26 cellular contexts compared by ENCODE assay signal in genomic region chr7:69254643-69255042, GRCh38.
DNase-seq lines count a peak whose midpoint lies in the region; ATAC-seq, FAIRE-seq and TF ChIP-seq lines count a peak whose summit lies in the region.
"Had no signal": no experiment of that assay in that cellular context is flagged by ENCODE, and none has a peak within 500 bp of the region (broad histone marks: within the 10 kb centered on the region; RNA-seq: fewer than 3 reads in every experiment).

No MANE protein-coding gene starts in this region.

- H3K4me1 Mint-ChIP-seq in WTC11 (peaks cover 6% of the 10 kb centered on the region; the same call in 1 of the 2 replicates), mesothelial cell of epicardium (peaks cover 3% of the 10 kb centered on the region)
- H3K4me1 Mint-ChIP-seq: CD4-positive, alpha-beta memory T cell; CD4-positive, CD25-positive, alpha-beta regulatory T cell; CD8-positive, alpha-beta memory T cell had no signal

- H3K9me3 Mint-ChIP-seq in WTC11, result peaks cover 6% of the 10 kb centered on the region
- peaks cover 14% of the 10 kb centered on the region for H3K9me3 Mint-ChIP-seq in mesothelial cell of epicardium

- no peak for TF ChIP-seq CTCF in HepG2 (CRISPR knock-in tag; IDR thresholded peaks at IDR 0.05)
- no peak for TF ChIP-seq CTCF in right lobe of liver (IDR thresholded peaks at IDR 0.05)
- TF ChIP-seq CTCF in WTC11 (IDR thresholded peaks at IDR 0.05), result no peak
- TF ChIP-seq CTCF in mesothelial cell of epicardium (IDR thresholded peaks at IDR 0.05; ENCODE audit: unreplicated experiment), result no peak

- BruUV-seq in HepG2 (replicated peaks; lab: Mats Ljungman, UMichigan), result no TSS peak

- peaks cover 85% of the 10 kb centered on the region for H3K27me3 Mint-ChIP-seq in WTC11 (ENCODE audit: low read depth)
- H3K27me3 Mint-ChIP-seq in mesothelial cell of epicardium (ENCODE audit: low read depth), result peaks cover 27% of the 10 kb centered on the region
- H3K27me3 Mint-ChIP-seq: CD4-positive, CD25-positive, alpha-beta regulatory T cell had no signal

- CTCF ChIA-PET in HepG2 (lab: Yijun Ruan, JAX; ENCODE audit: low intra/inter-chr PET ratio, low total read pairs), result no interaction called here
- CTCF ChIA-PET in HEK293T (lab: Yijun Ruan, JAX), result no interaction called here
- CTCF ChIA-PET in WTC11 (lab: Charles Lee), result no interaction called here

- H3K9ac ChIP-seq in HepG2 (ENCODE audit: insufficient read depth, low read depth, low read length), result no peak overlapping the region

- TF ChIP-seq RAD21 in HepG2 (CRISPR knock-in tag; IDR thresholded peaks at IDR 0.05), result no peak

- no peak for FAIRE-seq in HepG2 (lab: Jason Lieb, UNC)
- FAIRE-seq: A549, GM12878, GM12892, GM18507 had no signal

- H3K4me1 ChIP-seq in HepG2 (ENCODE audit: insufficient read depth, low read length) (no peaks in the 10 kb centered on the region), right lobe of liver (peaks cover 0 to 12% (median 5%) of the 10 kb centered on the region in 4 donors)
- H3K4me1 ChIP-seq: A549 had no signal

- H3K36me3 Mint-ChIP-seq in WTC11 (no peaks in the 10 kb centered on the region), mesothelial cell of epicardium (no peaks in the 10 kb centered on the region)
- H3K36me3 Mint-ChIP-seq: CD14-positive monocyte; CD4-positive, CD25-positive, alpha-beta regulatory T cell; CD8-positive, alpha-beta memory T cell had no signal

- H3K36me3 ChIP-seq in HepG2 (replicated peaks in 1 of 2; ENCODE audit: control insufficient read depth in 1 of 2, insufficient read depth in 2 of 2, low read length in 2 of 2) (no peaks in the 10 kb centered on the region), right lobe of liver (no peaks in the 10 kb centered on the region)

- H3K4me2 ChIP-seq in HepG2 (ENCODE audit: low read depth, low read length), result no peak overlapping the region
- H3K4me2 ChIP-seq: A549 had no signal

- H3K9me3 ChIP-seq in HepG2 (ENCODE audit: low read length) (peaks cover 63% of the 10 kb centered on the region), right lobe of liver (no peaks in the 10 kb centered on the region)
- H3K9me3 ChIP-seq: A549 had no signal

- H3K4me3 ChIP-seq in HepG2 (replicated peaks in 1 of 3; ENCODE audit: insufficient read depth in 1 of 3, low read depth in 2 of 3, low read length in 3 of 3), result no peak overlapping the region
- H3K4me3 ChIP-seq in right lobe of liver, result no peak overlapping the region
- H3K4me3 ChIP-seq: A549, GM12878 had no signal

- in situ Hi-C loops in HepG2 (cut with HindIII; ENCODE audit: extremely low pct_ligation_motif_present, low pct_unique_long_range_greater_than_20kb), result no loop called here

- TF ChIP-seq POLR2A in HepG2 (IDR thresholded peaks at IDR 0.05; ENCODE audit: insufficient read depth in 1 of 2, low read depth in 2 of 2, low read length in 2 of 2) (no peak), right lobe of liver (IDR thresholded peaks at IDR 0.05) (no peak)

- POLR2A ChIA-PET in HepG2 (lab: Yijun Ruan, JAX), result no interaction called here
- POLR2A ChIA-PET in HEK293T (lab: Yijun Ruan, JAX), result no interaction called here
- POLR2A ChIA-PET in WTC11 (lab: Charles Lee), result no interaction called here

- DNase-seq in HepG2 (ENCODE audit: low spot score) (no peak), right lobe of liver (no peak), HEK293T (ENCODE audit: extremely low spot score) (no peak), WTC11 (ENCODE audit: low spot score) (no peak), mesothelial cell of epicardium (ENCODE audit: low spot score in 2 of 2, unreplicated experiment in 2 of 2) (no peak)
- DNase-seq: AML-193; C1 segment of cervical spinal cord; CD4-positive, alpha-beta memory T cell; CD4-positive, CD25-positive, alpha-beta regulatory T cell; CD8-positive, alpha-beta memory T cell; COR-L47; DMS 273 treated with DMSO at 0.1 percent for 48 hours; DMS153; DMS53; DMS79; DND-41; EL; GDM1 had no signal

- H2AFZ ChIP-seq in HepG2 (ENCODE audit: low read length), result no peak overlapping the region

- H3K27ac ChIP-seq in HepG2 (ENCODE audit: extremely low read length, insufficient read depth, low read length), result no peak overlapping the region
- no peak overlapping the region for H3K27ac ChIP-seq in right lobe of liver
- H3K27ac ChIP-seq: 22Rv1, A549 had no signal

- intact Hi-C loops in HepG2 (cut with micrococcal nuclease; ENCODE audit: unreplicated experiment) (no loop called here), right lobe of liver (cut with DNase I) (no loop called here)

- H3K27ac Mint-ChIP-seq in WTC11 (no peak overlapping the region), mesothelial cell of epicardium (no peak overlapping the region)
- H3K27ac Mint-ChIP-seq: B cell; CD4-positive, alpha-beta memory T cell; CD4-positive, CD25-positive, alpha-beta regulatory T cell; CD8-positive, alpha-beta memory T cell had no signal

- H3K4me3 Mint-ChIP-seq in WTC11 (no peak overlapping the region), mesothelial cell of epicardium (no peak overlapping the region)
- H3K4me3 Mint-ChIP-seq: B cell; CD14-positive monocyte; CD4-positive, alpha-beta memory T cell; CD4-positive, CD25-positive, alpha-beta regulatory T cell; CD8-positive, alpha-beta memory T cell had no signal

- H3K27me3 ChIP-seq in HepG2 (ENCODE audit: control insufficient read depth in 1 of 2, insufficient read depth in 2 of 2, low read length in 2 of 2) (no peaks in the 10 kb centered on the region), right lobe of liver (no peaks in the 10 kb centered on the region)

- no peaks in the 10 kb centered on the region for H4K20me1 ChIP-seq in HepG2 (ENCODE audit: insufficient read depth, low read length)

- no peak for ATAC-seq in HepG2
- ATAC-seq in right lobe of liver, result no peak
- ATAC-seq in WTC11, result no peak
- ATAC-seq in HG02798 (IDR thresholded peaks at IDR 0.05; ENCODE audit: poor library complexity, unreplicated experiment), result no peak
- ATAC-seq: A549, GM12878 had no signal

- H3K79me2 ChIP-seq in HepG2 (ENCODE audit: insufficient read depth, low read length), result no peaks in the 10 kb centered on the region

- TF ChIP-seq EP300 in HepG2 (IDR thresholded peaks at IDR 0.05; ENCODE audit: low read depth in 2 of 2, low read length in 2 of 2), result no peak
- no peak for TF ChIP-seq EP300 in HepG2 (CRISPR knock-in tag; IDR thresholded peaks at IDR 0.05; ENCODE audit: borderline replicate concordance)

TF ChIP-seq in HepG2, 621 proteins besides CTCF, POLR2A, EP300 and RAD21 (continues in another document):
- TF ChIP-seq IKZF1 (IDR thresholded peaks at IDR 0.05) (0 out of 2 replicates have a peak, but pooled peaks have one; percentile 21), FOXA3 (CRISPR knock-in tag; IDR thresholded peaks at IDR 0.05) (no peak), ZNF710 (CRISPR knock-in tag; IDR thresholded peaks at IDR 0.05; ENCODE audit: borderline replicate concordance) (no peak)

TF ChIP-seq in HEK293T, 16 proteins besides CTCF, POLR2A, EP300 and RAD21:
- TF ChIP-seq ZNF384 (IDR thresholded peaks at IDR 0.05) (no peak), TARDBP (IDR thresholded peaks at IDR 0.05) (no peak), BHLHE40 (IDR thresholded peaks at IDR 0.05; ENCODE audit: borderline replicate concordance) (no peak), L3MBTL2 (conservative IDR thresholded peaks at IDR 0.05) (0 out of 2 replicates have a peak, but pooled peaks have one; percentile 14), FOXM1 (IDR thresholded peaks at IDR 0.05; ENCODE audit: borderline replicate concordance) (no peak), CTBP1 (IDR thresholded peaks at IDR 0.05; ENCODE audit: borderline replicate concordance) (no peak)

TF ChIP-seq in WTC11, 78 proteins besides CTCF, POLR2A, EP300 and RAD21 (continues in another document):
- TF ChIP-seq TEAD1 (CRISPR knock-in tag; IDR thresholded peaks at IDR 0.05) (no peak), SMAD3 (CRISPR knock-in tag; IDR thresholded peaks at IDR 0.05; ENCODE audit: borderline replicate concordance) (no peak), E2F5 (CRISPR knock-in tag; IDR thresholded peaks at IDR 0.05) (no peak), ZNF425 (CRISPR knock-in tag; conservative IDR thresholded peaks at IDR 0.05) (no peak), ZNF512 (CRISPR knock-in tag; IDR thresholded peaks at IDR 0.05; ENCODE audit: borderline replicate concordance) (peak; percentile 79; the same call in 1 of the 2 replicates)

Comparison
In these comparisons a context has a peak if more than half of its experiments do, and no peak if none do; other contexts are left out.
1. Of the 50 proteins assayed by ChIP-seq in both HepG2 and WTC11: peak only in HepG2: none; only in WTC11: ZNF512; in both: none; in neither: 49.